ENCODE assay signal across 1 cellular context in the genomic region with DNA sequence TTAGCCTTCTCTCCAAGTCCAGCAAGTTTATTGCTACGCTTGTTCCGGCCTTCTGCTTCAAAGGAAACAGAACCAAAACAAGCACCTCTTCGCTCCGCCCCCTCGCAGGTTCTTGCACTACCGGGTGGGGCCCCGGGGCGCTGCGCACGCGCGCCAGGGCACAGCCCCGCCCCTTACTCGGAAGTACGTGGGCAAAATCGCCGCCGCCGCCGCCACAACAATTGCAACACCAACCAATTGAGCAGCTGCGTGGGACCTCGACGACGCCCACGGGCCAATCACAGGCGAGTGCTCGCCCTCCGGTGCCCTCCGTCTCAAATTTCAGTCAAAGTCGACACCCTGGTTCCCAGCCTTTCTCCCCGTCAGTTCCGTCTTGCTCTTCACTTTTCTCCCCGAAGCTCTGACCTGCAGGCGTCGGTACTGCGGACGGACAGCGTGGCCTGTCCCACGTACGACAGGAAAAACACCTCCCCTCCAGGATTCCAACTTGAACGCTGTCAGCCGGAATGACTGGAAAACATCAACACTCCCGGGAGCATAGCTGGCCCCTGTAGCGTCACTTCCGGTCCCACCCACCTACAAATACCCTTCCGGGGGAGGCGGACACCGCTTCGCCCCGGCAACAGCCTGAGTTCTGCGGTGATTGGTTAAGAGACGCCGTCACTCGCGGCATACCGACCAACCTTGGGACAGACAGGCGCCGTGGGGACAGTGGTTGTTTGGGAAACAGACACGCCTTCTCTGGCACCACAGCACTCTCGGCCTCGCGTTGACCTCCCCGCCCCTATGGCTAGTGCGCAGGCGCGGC.
TF ChIP-seq lines count a peak whose summit lies in the region.

No MANE protein-coding gene starts in this region.

TF ChIP-seq in K562, 482 proteins besides CTCF, POLR2A, EP300 and RAD21 (continued from another document and continues in another):
- TF ChIP-seq, protein P1, sequence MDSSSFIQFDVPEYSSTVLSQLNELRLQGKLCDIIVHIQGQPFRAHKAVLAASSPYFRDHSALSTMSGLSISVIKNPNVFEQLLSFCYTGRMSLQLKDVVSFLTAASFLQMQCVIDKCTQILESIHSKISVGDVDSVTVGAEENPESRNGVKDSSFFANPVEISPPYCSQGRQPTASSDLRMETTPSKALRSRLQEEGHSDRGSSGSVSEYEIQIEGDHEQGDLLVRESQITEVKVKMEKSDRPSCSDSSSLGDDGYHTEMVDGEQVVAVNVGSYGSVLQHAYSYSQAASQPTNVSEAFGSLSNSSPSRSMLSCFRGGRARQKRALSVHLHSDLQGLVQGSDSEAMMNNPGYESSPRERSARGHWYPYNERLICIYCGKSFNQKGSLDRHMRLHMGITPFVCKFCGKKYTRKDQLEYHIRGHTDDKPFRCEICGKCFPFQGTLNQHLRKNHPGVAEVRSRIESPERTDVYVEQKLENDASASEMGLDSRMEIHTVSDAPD (CRISPR knock-in tag; IDR thresholded peaks at IDR 0.05) = no peak
- TF ChIP-seq ZNF780A (CRISPR knock-in tag; IDR thresholded peaks at IDR 0.05) = no peak
- TF ChIP-seq YBX1 (IDR thresholded peaks at IDR 0.05) = no peak
- peak; percentile 19; the same call in 1 of the 2 replicates for TF ChIP-seq JUND (IDR thresholded peaks at IDR 0.05; ENCODE audit: borderline replicate concordance, low read depth, low read length)
- TF ChIP-seq JUND (tag; IDR thresholded peaks at IDR 0.05; ENCODE audit: borderline replicate concordance, low read depth, low read length) = no peak
- no peak for TF ChIP-seq BRF1 (IDR thresholded peaks at IDR 0.05; ENCODE audit: borderline replicate concordance, extremely low read depth, insufficient read length)
- TF ChIP-seq, protein P2, sequence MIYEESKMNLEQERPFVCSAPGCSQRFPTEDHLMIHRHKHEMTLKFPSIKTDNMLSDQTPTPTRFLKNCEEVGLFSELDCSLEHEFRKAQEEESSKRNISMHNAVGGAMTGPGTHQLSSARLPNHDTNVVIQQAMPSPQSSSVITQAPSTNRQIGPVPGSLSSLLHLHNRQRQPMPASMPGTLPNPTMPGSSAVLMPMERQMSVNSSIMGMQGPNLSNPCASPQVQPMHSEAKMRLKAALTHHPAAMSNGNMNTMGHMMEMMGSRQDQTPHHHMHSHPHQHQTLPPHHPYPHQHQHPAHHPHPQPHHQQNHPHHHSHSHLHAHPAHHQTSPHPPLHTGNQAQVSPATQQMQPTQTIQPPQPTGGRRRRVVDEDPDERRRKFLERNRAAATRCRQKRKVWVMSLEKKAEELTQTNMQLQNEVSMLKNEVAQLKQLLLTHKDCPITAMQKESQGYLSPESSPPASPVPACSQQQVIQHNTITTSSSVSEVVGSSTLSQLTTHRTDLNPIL (CRISPR knock-in tag; IDR thresholded peaks at IDR 0.05) = no peak
- TF ChIP-seq NCOR1 (IDR thresholded peaks at IDR 0.05) = peak; percentile 58
- TF ChIP-seq STAT5A (IDR thresholded peaks at IDR 0.05; ENCODE audit: borderline replicate concordance, low read length) = no peak
- no peak for TF ChIP-seq ZNF121 (CRISPR knock-in tag; conservative IDR thresholded peaks at IDR 0.05)
- TF ChIP-seq MAFF (IDR thresholded peaks at IDR 0.05; ENCODE audit: low read length) = no peak
- TF ChIP-seq, protein P3, sequence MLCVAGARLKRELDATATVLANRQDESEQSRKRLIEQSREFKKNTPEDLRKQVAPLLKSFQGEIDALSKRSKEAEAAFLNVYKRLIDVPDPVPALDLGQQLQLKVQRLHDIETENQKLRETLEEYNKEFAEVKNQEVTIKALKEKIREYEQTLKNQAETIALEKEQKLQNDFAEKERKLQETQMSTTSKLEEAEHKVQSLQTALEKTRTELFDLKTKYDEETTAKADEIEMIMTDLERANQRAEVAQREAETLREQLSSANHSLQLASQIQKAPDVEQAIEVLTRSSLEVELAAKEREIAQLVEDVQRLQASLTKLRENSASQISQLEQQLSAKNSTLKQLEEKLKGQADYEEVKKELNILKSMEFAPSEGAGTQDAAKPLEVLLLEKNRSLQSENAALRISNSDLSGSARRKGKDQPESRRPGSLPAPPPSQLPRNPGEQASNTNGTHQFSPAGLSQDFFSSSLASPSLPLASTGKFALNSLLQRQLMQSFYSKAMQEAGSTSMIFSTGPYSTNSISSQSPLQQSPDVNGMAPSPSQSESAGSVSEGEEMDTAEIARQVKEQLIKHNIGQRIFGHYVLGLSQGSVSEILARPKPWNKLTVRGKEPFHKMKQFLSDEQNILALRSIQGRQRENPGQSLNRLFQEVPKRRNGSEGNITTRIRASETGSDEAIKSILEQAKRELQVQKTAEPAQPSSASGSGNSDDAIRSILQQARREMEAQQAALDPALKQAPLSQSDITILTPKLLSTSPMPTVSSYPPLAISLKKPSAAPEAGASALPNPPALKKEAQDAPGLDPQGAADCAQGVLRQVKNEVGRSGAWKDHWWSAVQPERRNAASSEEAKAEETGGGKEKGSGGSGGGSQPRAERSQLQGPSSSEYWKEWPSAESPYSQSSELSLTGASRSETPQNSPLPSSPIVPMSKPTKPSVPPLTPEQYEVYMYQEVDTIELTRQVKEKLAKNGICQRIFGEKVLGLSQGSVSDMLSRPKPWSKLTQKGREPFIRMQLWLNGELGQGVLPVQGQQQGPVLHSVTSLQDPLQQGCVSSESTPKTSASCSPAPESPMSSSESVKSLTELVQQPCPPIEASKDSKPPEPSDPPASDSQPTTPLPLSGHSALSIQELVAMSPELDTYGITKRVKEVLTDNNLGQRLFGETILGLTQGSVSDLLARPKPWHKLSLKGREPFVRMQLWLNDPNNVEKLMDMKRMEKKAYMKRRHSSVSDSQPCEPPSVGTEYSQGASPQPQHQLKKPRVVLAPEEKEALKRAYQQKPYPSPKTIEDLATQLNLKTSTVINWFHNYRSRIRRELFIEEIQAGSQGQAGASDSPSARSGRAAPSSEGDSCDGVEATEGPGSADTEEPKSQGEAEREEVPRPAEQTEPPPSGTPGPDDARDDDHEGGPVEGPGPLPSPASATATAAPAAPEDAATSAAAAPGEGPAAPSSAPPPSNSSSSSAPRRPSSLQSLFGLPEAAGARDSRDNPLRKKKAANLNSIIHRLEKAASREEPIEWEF (CRISPR knock-in tag; IDR thresholded peaks at IDR 0.05) = no peak
- TF ChIP-seq POLR2G (IDR thresholded peaks at IDR 0.05; ENCODE audit: low read depth, low read length) = peak; percentile 25
- no peak for TF ChIP-seq HOXB6 (CRISPR knock-in tag; IDR thresholded peaks at IDR 0.05; ENCODE audit: borderline replicate concordance)
- TF ChIP-seq MBD2 (IDR thresholded peaks at IDR 0.05; ENCODE audit: borderline replicate concordance, low read depth) = 0 out of 2 replicates have a peak, but pooled peaks have one; percentile 47
- TF ChIP-seq IRF2 (CRISPR knock-in tag; IDR thresholded peaks at IDR 0.05) = no peak
- no peak for TF ChIP-seq CCAR2 (IDR thresholded peaks at IDR 0.05; ENCODE audit: low read depth, low read length)
- TF ChIP-seq, protein P4, sequence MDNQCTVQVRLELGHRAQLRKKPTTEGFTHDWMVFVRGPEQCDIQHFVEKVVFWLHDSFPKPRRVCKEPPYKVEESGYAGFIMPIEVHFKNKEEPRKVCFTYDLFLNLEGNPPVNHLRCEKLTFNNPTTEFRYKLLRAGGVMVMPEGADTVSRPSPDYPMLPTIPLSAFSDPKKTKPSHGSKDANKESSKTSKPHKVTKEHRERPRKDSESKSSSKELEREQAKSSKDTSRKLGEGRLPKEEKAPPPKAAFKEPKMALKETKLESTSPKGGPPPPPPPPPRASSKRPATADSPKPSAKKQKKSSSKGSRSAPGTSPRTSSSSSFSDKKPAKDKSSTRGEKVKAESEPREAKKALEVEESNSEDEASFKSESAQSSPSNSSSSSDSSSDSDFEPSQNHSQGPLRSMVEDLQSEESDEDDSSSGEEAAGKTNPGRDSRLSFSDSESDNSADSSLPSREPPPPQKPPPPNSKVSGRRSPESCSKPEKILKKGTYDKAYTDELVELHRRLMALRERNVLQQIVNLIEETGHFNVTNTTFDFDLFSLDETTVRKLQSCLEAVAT (IDR thresholded peaks at IDR 0.05) = no peak
- TF ChIP-seq, protein P5, sequence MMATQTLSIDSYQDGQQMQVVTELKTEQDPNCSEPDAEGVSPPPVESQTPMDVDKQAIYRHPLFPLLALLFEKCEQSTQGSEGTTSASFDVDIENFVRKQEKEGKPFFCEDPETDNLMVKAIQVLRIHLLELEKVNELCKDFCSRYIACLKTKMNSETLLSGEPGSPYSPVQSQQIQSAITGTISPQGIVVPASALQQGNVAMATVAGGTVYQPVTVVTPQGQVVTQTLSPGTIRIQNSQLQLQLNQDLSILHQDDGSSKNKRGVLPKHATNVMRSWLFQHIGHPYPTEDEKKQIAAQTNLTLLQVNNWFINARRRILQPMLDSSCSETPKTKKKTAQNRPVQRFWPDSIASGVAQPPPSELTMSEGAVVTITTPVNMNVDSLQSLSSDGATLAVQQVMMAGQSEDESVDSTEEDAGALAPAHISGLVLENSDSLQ (IDR thresholded peaks at IDR 0.05) = peak; percentile 99
- TF ChIP-seq DACH1 (IDR thresholded peaks at IDR 0.05; ENCODE audit: partially characterized antibody) = no peak
- TF ChIP-seq NCOA6 (IDR thresholded peaks at IDR 0.05) = no peak
- TF ChIP-seq, protein P6, sequence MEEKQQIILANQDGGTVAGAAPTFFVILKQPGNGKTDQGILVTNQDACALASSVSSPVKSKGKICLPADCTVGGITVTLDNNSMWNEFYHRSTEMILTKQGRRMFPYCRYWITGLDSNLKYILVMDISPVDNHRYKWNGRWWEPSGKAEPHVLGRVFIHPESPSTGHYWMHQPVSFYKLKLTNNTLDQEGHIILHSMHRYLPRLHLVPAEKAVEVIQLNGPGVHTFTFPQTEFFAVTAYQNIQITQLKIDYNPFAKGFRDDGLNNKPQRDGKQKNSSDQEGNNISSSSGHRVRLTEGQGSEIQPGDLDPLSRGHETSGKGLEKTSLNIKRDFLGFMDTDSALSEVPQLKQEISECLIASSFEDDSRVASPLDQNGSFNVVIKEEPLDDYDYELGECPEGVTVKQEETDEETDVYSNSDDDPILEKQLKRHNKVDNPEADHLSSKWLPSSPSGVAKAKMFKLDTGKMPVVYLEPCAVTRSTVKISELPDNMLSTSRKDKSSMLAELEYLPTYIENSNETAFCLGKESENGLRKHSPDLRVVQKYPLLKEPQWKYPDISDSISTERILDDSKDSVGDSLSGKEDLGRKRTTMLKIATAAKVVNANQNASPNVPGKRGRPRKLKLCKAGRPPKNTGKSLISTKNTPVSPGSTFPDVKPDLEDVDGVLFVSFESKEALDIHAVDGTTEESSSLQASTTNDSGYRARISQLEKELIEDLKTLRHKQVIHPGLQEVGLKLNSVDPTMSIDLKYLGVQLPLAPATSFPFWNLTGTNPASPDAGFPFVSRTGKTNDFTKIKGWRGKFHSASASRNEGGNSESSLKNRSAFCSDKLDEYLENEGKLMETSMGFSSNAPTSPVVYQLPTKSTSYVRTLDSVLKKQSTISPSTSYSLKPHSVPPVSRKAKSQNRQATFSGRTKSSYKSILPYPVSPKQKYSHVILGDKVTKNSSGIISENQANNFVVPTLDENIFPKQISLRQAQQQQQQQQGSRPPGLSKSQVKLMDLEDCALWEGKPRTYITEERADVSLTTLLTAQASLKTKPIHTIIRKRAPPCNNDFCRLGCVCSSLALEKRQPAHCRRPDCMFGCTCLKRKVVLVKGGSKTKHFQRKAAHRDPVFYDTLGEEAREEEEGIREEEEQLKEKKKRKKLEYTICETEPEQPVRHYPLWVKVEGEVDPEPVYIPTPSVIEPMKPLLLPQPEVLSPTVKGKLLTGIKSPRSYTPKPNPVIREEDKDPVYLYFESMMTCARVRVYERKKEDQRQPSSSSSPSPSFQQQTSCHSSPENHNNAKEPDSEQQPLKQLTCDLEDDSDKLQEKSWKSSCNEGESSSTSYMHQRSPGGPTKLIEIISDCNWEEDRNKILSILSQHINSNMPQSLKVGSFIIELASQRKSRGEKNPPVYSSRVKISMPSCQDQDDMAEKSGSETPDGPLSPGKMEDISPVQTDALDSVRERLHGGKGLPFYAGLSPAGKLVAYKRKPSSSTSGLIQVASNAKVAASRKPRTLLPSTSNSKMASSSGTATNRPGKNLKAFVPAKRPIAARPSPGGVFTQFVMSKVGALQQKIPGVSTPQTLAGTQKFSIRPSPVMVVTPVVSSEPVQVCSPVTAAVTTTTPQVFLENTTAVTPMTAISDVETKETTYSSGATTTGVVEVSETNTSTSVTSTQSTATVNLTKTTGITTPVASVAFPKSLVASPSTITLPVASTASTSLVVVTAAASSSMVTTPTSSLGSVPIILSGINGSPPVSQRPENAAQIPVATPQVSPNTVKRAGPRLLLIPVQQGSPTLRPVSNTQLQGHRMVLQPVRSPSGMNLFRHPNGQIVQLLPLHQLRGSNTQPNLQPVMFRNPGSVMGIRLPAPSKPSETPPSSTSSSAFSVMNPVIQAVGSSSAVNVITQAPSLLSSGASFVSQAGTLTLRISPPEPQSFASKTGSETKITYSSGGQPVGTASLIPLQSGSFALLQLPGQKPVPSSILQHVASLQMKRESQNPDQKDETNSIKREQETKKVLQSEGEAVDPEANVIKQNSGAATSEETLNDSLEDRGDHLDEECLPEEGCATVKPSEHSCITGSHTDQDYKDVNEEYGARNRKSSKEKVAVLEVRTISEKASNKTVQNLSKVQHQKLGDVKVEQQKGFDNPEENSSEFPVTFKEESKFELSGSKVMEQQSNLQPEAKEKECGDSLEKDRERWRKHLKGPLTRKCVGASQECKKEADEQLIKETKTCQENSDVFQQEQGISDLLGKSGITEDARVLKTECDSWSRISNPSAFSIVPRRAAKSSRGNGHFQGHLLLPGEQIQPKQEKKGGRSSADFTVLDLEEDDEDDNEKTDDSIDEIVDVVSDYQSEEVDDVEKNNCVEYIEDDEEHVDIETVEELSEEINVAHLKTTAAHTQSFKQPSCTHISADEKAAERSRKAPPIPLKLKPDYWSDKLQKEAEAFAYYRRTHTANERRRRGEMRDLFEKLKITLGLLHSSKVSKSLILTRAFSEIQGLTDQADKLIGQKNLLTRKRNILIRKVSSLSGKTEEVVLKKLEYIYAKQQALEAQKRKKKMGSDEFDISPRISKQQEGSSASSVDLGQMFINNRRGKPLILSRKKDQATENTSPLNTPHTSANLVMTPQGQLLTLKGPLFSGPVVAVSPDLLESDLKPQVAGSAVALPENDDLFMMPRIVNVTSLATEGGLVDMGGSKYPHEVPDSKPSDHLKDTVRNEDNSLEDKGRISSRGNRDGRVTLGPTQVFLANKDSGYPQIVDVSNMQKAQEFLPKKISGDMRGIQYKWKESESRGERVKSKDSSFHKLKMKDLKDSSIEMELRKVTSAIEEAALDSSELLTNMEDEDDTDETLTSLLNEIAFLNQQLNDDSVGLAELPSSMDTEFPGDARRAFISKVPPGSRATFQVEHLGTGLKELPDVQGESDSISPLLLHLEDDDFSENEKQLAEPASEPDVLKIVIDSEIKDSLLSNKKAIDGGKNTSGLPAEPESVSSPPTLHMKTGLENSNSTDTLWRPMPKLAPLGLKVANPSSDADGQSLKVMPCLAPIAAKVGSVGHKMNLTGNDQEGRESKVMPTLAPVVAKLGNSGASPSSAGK (IDR thresholded peaks at IDR 0.05) = no peak; the same call in 1 of the 2 replicates
- TF ChIP-seq ZNF589 (CRISPR knock-in tag; IDR thresholded peaks at IDR 0.05; ENCODE audit: low read depth) = no peak
- TF ChIP-seq, protein P7, sequence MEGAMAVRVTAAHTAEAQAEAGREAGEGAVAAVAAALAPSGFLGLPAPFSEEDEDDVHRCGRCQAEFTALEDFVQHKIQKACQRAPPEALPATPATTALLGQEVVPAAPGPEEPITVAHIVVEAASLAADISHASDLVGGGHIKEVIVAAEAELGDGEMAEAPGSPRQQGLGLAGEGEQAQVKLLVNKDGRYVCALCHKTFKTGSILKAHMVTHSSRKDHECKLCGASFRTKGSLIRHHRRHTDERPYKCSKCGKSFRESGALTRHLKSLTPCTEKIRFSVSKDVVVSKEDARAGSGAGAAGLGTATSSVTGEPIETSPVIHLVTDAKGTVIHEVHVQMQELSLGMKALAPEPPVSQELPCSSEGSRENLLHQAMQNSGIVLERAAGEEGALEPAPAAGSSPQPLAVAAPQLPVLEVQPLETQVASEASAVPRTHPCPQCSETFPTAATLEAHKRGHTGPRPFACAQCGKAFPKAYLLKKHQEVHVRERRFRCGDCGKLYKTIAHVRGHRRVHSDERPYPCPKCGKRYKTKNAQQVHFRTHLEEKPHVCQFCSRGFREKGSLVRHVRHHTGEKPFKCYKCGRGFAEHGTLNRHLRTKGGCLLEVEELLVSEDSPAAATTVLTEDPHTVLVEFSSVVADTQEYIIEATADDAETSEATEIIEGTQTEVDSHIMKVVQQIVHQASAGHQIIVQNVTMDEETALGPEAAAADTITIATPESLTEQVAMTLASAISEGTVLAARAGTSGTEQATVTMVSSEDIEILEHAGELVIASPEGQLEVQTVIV (CRISPR knock-in tag; IDR thresholded peaks at IDR 0.05; ENCODE audit: borderline replicate concordance) = no peak
